ENCODE assay signal across 12 cellular contexts in genomic region chr4:95191537-95191936, GRCh38.
"Had no signal": no experiment of that assay in that cellular context is flagged by ENCODE, and none has a peak within 500 bp of the region (broad histone marks: within the 10 kb centered on the region; RNA-seq: fewer than 3 reads in every experiment).

No MANE protein-coding gene starts in this region.

- H3K27ac ChIP-seq: lower lobe of right lung, tibial artery had no signal

- H3K36me3 ChIP-seq: lower lobe of right lung, vagina had no signal

- H3K36me3 Mint-ChIP-seq: natural killer cell had no signal

- H3K27me3 ChIP-seq: tibial artery, vagina had no signal

- ATAC-seq: activated T-cell treated with anti-CD3 and anti-CD28 coated beads, Interleukin-2, amount 50 U/mL, for 72 hours; effector memory CD8-positive, alpha-beta T cell; left cardiac atrium; natural killer cell had no signal

- H3K4me1 Mint-ChIP-seq: activated CD4-positive, alpha-beta memory T cell treated with anti-CD3 and anti-CD28 coated beads, Interleukin-2, amount 10 ng/mL, durations not matched to agents 7 days and 5 days; central memory CD8-positive, alpha-beta T cell had no signal

- H3K9me3 ChIP-seq: lower lobe of right lung, tibial artery, vagina had no signal

- H3K4me3 Mint-ChIP-seq: activated CD4-positive, alpha-beta memory T cell treated with anti-CD3 and anti-CD28 coated beads, Interleukin-2, amount 10 ng/mL, durations not matched to agents 7 days and 5 days; activated T-cell treated with anti-CD3 and anti-CD28 coated beads, Interleukin-2, amount 50 U/mL, for 72 hours; central memory CD8-positive, alpha-beta T cell; effector memory CD8-positive, alpha-beta T cell; natural killer cell; stimulated activated naive CD8-positive, alpha-beta T cell treated with anti-CD3 and anti-CD28 coated beads, Interleukin-15, Interleukin-2, amounts not matched to agents 100 ng/mL and 50 ng/mL, for 24 hours had no signal

- H3K4me1 ChIP-seq: lower lobe of right lung, tibial artery, vagina had no signal

- H3K4me3 ChIP-seq: lower lobe of right lung, tibial artery, vagina had no signal

- H3K9me3 Mint-ChIP-seq: activated CD4-positive, alpha-beta memory T cell treated with anti-CD3 and anti-CD28 coated beads, Interleukin-2, amount 10 ng/mL, durations not matched to agents 7 days and 5 days; activated T-cell treated with anti-CD3 and anti-CD28 coated beads, Interleukin-2, amount 50 U/mL, for 72 hours; stimulated activated naive CD8-positive, alpha-beta T cell treated with anti-CD3 and anti-CD28 coated beads, Interleukin-15, Interleukin-2, amounts not matched to agents 100 ng/mL and 50 ng/mL, for 24 hours had no signal

- H3K27me3 Mint-ChIP-seq: activated CD4-positive, alpha-beta memory T cell treated with anti-CD3 and anti-CD28 coated beads, Interleukin-2, amount 10 ng/mL, durations not matched to agents 7 days and 5 days; central memory CD8-positive, alpha-beta T cell; effector memory CD8-positive, alpha-beta T cell; stimulated activated naive CD8-positive, alpha-beta T cell treated with anti-CD3 and anti-CD28 coated beads, Interleukin-15, Interleukin-2, amounts not matched to agents 100 ng/mL and 50 ng/mL, for 24 hours had no signal

- DNase-seq: activated CD4-positive, alpha-beta memory T cell treated with anti-CD3 and anti-CD28 coated beads, Interleukin-2, amount 10 ng/mL, durations not matched to agents 7 days and 5 days; activated naive CD4-positive, alpha-beta T cell treated with Interleukin-2 at 50 U/mL for 16 hours; activated T-cell treated with anti-CD3 and anti-CD28 coated beads, Interleukin-2, amount 50 U/mL, for 72 hours; effector memory CD8-positive, alpha-beta T cell; left cardiac atrium; lower lobe of right lung; natural killer cell; stimulated activated CD4-positive, alpha-beta T cell treated with anti-CD3 and anti-CD28 coated beads, Interleukin-2, amount 100 ng/mL, for 48 hours; tibial artery had no signal

- H3K27ac Mint-ChIP-seq: activated CD4-positive, alpha-beta memory T cell treated with anti-CD3 and anti-CD28 coated beads, Interleukin-2, amount 10 ng/mL, durations not matched to agents 7 days and 5 days; effector memory CD8-positive, alpha-beta T cell; stimulated activated naive CD8-positive, alpha-beta T cell treated with anti-CD3 and anti-CD28 coated beads, Interleukin-15, Interleukin-2, amounts not matched to agents 100 ng/mL and 50 ng/mL, for 24 hours had no signal
